Comparison of ENCODE assay signal across 14 cellular contexts in the genomic region with DNA sequence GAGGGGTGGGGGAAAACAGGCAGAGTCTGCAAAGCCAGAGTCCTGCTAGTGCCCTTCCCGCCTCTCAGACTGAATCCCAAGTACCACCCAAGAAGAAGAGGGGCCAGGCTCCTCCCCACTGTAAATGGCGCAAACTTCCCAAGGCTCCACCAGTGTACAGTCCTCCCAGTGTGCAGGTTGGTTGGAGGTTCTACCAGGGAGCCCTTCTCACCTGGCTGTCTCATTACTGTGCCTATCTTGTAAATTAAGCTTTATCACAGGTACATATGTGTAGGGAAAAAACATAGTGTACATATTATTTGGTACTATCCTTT.
A peak's percentile ranks its signal among the peaks of the same experiment; 100 is the strongest.
DNase-seq lines count a peak whose midpoint lies in the region; ATAC-seq, FAIRE-seq and TF ChIP-seq lines count a peak whose summit lies in the region.
"Had no signal": no experiment of that assay in that cellular context is flagged by ENCODE, and none has a peak within 500 bp of the region (broad histone marks: within the 10 kb centered on the region; RNA-seq: fewer than 3 reads in every experiment).

No MANE protein-coding gene starts in this region.

- no peaks in the 10 kb centered on the region for H3F3A ChIP-seq in SU-DHL-6 (ENCODE audit: insufficient read depth)

- H3K9me2 ChIP-seq in SU-DHL-6 (replicated peaks; ENCODE audit: insufficient read depth, low read length) = no peaks in the 10 kb centered on the region
- H3K9me2 ChIP-seq: SK-N-SH had no signal

- POLR2A ChIA-PET in A549 (lab: Yijun Ruan, JAX) = no interaction called here

- no peak for FAIRE-seq in A549 (lab: Jason Lieb, UNC)

- no peaks in the 10 kb centered on the region for H3K36me3 ChIP-seq in SU-DHL-6 (ENCODE audit: low read length)

- no peak overlapping the region for H3K4me3 ChIP-seq in A549
- H3K4me3 ChIP-seq in SU-DHL-6 (ENCODE audit: insufficient read depth, low read length, poor library complexity, severe bottlenecking) = no peak overlapping the region

- H3K9me3 ChIP-seq in A549 (peaks cover 4% of the 10 kb centered on the region; the same call in 1 of the 3 replicates), SU-DHL-6 (ENCODE audit: insufficient read depth, low read length) (no peaks in the 10 kb centered on the region)
- H3K9me3 ChIP-seq: SK-N-SH had no signal

- peak overlapping the region; percentile 58 for H3K4me2 ChIP-seq in A549
- no peak overlapping the region for H3K4me2 ChIP-seq in SU-DHL-6 (ENCODE audit: low read depth, low read length, poor library complexity, severe bottlenecking)
- H3K4me2 ChIP-seq: SK-N-SH had no signal

- TF ChIP-seq EP300 in A549 (IDR thresholded peaks at IDR 0.05) = no peak

- TF ChIP-seq CTCF in A549 (IDR thresholded peaks at IDR 0.05) (no peak), SU-DHL-6 (IDR thresholded peaks at IDR 0.05; ENCODE audit: insufficient read depth, low read length, poor library complexity, severe bottlenecking) (no peak)

- no peaks in the 10 kb centered on the region for H3K27me3 ChIP-seq in SU-DHL-6 (ENCODE audit: low read length)

- H3K27ac ChIP-seq in A549 = peak overlapping the region; percentile 29 to 75; a peak in 4 of 6 replicates
- H3K27ac ChIP-seq in SU-DHL-6 (ENCODE audit: low read depth, low read length) = no peak overlapping the region

- CTCF ChIA-PET in A549 (lab: Yijun Ruan, JAX) = no interaction called here

- TF ChIP-seq POLR2A in A549 (IDR thresholded peaks at IDR 0.05; ENCODE audit: low read length) = no peak

- no peaks in the 10 kb centered on the region for H3K79me2 ChIP-seq in SU-DHL-6 (ENCODE audit: insufficient read depth, low read length)

- 79% methylated on average over 2 of the region's 2 CpGs for WGBS in A549 (ENCODE audit: missing lambda C conversion rate)

- intact Hi-C loops in left colon (cut with DNase I, micrococcal nuclease) = no loop called here

- peak overlapping the region; percentile 62 for H2AFZ ChIP-seq in SU-DHL-6 (ENCODE audit: low read depth, low read length, severe bottlenecking)

- no peak for TF ChIP-seq RAD21 in A549 (conservative IDR thresholded peaks at IDR 0.05 in 1 of 2, IDR thresholded peaks at IDR 0.05 in 1 of 2)

- DNase-seq in A549 (ENCODE audit: low read depth in 1 of 2, low spot score in 1 of 2) (no peak), Daoy (ENCODE audit: low read depth) (peak; percentile 15), left colon (no peak), kidney glomerular epithelial cell (lab: John Stamatoyannopoulos, UW) (no peak), NCI-H1417 treated with DMSO at 0.1 percent for 48 hours (lab: John Stamatoyannopoulos, UW) (no peak), middle frontal gyrus (ENCODE audit: extremely low spot score, low spot score) (no peak)
- DNase-seq: CD8-positive, alpha-beta memory T cell; H7; NCI-H1048; NCI-H187 treated with DMSO at 0.1 percent for 48 hours; SK-N-SH had no signal

- peaks cover 12% of the 10 kb centered on the region; the same call in 2 of the 3 replicates for H3K4me1 ChIP-seq in A549

- no peak overlapping the region for H3K9ac ChIP-seq in SU-DHL-6 (ENCODE audit: low read length)
- H3K9ac ChIP-seq: SK-N-SH had no signal

- ATAC-seq in A549 (peak; percentile 57 to 65; a peak in 5 of 6 replicates), left colon (peak; percentile 25), esophagus mucosa (no peak)
- ATAC-seq: Right ventricle myocardium inferior had no signal

- no peaks in the 10 kb centered on the region for H4K20me1 ChIP-seq in SU-DHL-6 (ENCODE audit: low read depth, low read length)

TF ChIP-seq in A549, 52 proteins besides CTCF, POLR2A, EP300 and RAD21:
- TF ChIP-seq ZC3H11A (IDR thresholded peaks at IDR 0.05) = no peak
- no peak for TF ChIP-seq NPAS2 (CRISPR knock-in tag; IDR thresholded peaks at IDR 0.05; ENCODE audit: borderline replicate concordance)
- TF ChIP-seq JUNB (IDR thresholded peaks at IDR 0.05) = no peak
- TF ChIP-seq RARB (CRISPR knock-in tag; IDR thresholded peaks at IDR 0.05) = no peak
TF ChIP-seq in A549: peak in this region for 0.
